Comparison of ENCODE assay signal across 10 cellular contexts in the genomic region with DNA sequence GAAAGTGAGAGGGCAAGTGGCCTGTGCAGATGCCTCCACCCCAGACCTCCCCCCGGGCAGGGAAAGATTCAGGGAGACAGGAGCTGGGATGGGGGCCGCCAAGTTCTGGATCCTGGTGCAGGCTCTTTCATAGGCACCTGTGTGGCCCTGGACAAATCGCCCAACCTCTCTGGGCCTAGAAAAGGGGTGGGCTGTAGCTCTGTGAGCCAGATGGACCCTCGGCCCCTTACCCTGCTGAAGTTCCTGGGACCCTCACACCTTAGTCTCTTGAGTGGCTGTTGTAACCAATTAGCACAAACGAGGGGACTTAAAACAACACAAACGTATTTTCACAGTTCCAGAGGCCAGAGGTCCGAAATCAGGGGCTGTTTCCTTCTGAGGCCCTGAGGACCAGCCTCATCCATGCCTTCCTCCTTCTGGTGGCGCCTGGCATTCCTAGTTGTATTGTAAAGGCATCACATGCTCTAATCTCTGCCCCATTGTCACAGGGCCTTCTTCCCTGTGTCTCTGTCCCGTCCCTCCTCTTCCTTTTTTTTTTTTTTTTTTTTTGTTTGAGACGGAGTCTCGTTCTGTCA.
A peak's percentile ranks its signal among the peaks of the same experiment; 100 is the strongest.
DNase-seq lines count a peak whose midpoint lies in the region; ATAC-seq, FAIRE-seq and TF ChIP-seq lines count a peak whose summit lies in the region.
"Had no signal": no experiment of that assay in that cellular context is flagged by ENCODE, and none has a peak within 500 bp of the region (broad histone marks: within the 10 kb centered on the region; RNA-seq: fewer than 3 reads in every experiment).

No MANE protein-coding gene starts in this region.

- H3K9me3 Mint-ChIP-seq in activated B cell treated with CpG ODN at 0.5 μM for 24 hours, result no peaks in the 10 kb centered on the region
- H3K9me3 Mint-ChIP-seq in naive B cell, result no peaks in the 10 kb centered on the region

- H3K4me3 Mint-ChIP-seq in activated B cell treated with CpG ODN at 0.5 μM for 24 hours (no peak overlapping the region), naive B cell (peak overlapping the region in 2 of 8 donors; percentile 12 to 71)

- ATAC-seq in A549, result no peak
- ATAC-seq in activated B cell treated with CpG ODN at 0.5 μM for 24 hours (ENCODE audit: low read depth), result no peak
- no peak for ATAC-seq in naive B cell (ENCODE audit: low read depth in 2 of 2)
- ATAC-seq in GM21526 (IDR thresholded peaks at IDR 0.05; ENCODE audit: low FRiP score, unreplicated experiment), result no peak
- ATAC-seq: right cardiac atrium had no signal

- 78% methylated on average over 10 of the region's 11 CpGs for WGBS in A549 (ENCODE audit: missing lambda C conversion rate)

- intact Hi-C loops in activated B cell treated with CpG ODN at 0.5 μM for 24 hours (cut with micrococcal nuclease), result no loop called here

- POLR2A ChIA-PET in A549 (lab: Yijun Ruan, JAX), result interaction anchor here (0.7 kb wide), 1 partner anchor 161 kb away, joined by 4 read pairs; no protein-coding TSS in a partner anchor
- POLR2A ChIA-PET in activated B cell treated with CpG ODN at 0.5 μM for 24 hours (lab: Charles Lee), result interaction anchor here (0.6 to 2.7 kb wide), 7 partner anchors 9 to 107 kb away, joined by 3 to 27 read pairs (median 8); no protein-coding TSS in a partner anchor

- H3K9ac ChIP-seq in BLaER1 treated with 17β-estradiol and CSF1 and Interleukin-3, amounts not matched to agents 10 nM and 100 nM, result peak overlapping the region in 8 of 11 experiments; percentile 7 to 44 (median 29); a peak in 7 of 22 replicates

- no peak overlapping the region for H3K4me3 ChIP-seq in A549
- H3K4me3 ChIP-seq in BLaER1 treated with 17β-estradiol and CSF1 and Interleukin-3, amounts not matched to agents 10 nM and 100 nM, result no peak overlapping the region

- H3K27ac Mint-ChIP-seq in activated B cell treated with CpG ODN at 0.5 μM for 24 hours (peak overlapping the region; percentile 69), naive B cell (peak overlapping the region in 5 of 6 donors; percentile 47 to 94 (median 82))

- no peak for TF ChIP-seq EP300 in A549 (IDR thresholded peaks at IDR 0.05)

- no peak for FAIRE-seq in A549 (lab: Jason Lieb, UNC)

- CTCF ChIA-PET in A549 (lab: Yijun Ruan, JAX) (interaction anchor here (1.0 to 10.9 kb wide), 5 partner anchors 12 to 170 kb away, joined by 3 to 229 read pairs (median 64); no protein-coding TSS in a partner anchor), activated B cell treated with CpG ODN at 0.5 μM for 24 hours (lab: Charles Lee) (interaction anchor here (2.2 to 5.0 kb wide), 5 partner anchors 21 to 162 kb away, joined by 11 to 142 read pairs (median 14); no protein-coding TSS in a partner anchor)

- H4K20me1 ChIP-seq in BLaER1 treated with 17β-estradiol and CSF1 and Interleukin-3, amounts not matched to agents 10 nM and 100 nM, result peaks cover 60 to 93% (median 73%) of the 10 kb centered on the region in 11 experiments

- DNase-seq in A549 (ENCODE audit: low read depth in 1 of 2, low spot score in 1 of 2) (no peak), activated B cell treated with CpG ODN at 0.5 μM for 24 hours (no peak), naive B cell (no peak), mucosa of gallbladder (ENCODE audit: low spot score) (no peak), SKM-1 treated with dmso at 0.1 percent for 144 hours (lab: John Stamatoyannopoulos, UW; ENCODE audit: unreplicated experiment) (no peak)
- DNase-seq: dermis blood vessel endothelial cell, NCI-H1694 treated with DMSO at 0.1 percent for 48 hours had no signal

- H3K36me3 Mint-ChIP-seq in activated B cell treated with CpG ODN at 0.5 μM for 24 hours (ENCODE audit: low read depth) (peaks cover 66% of the 10 kb centered on the region), naive B cell (no peaks in the 10 kb centered on the region)

- H3K27ac ChIP-seq in A549, result no peak overlapping the region
- H3K27ac ChIP-seq in BLaER1 treated with 17β-estradiol and CSF1 and Interleukin-3, amounts not matched to agents 10 nM and 100 nM, result peak overlapping the region in 5 of 11 experiments; percentile 10 to 44 (median 15); a peak in 8 of 22 replicates

- H3K27me3 Mint-ChIP-seq in activated B cell treated with CpG ODN at 0.5 μM for 24 hours (no peaks in the 10 kb centered on the region), naive B cell (no peaks in the 10 kb centered on the region)

- peaks cover 78 to 98% (median 95%) of the 10 kb centered on the region in 11 experiments for H3K36me3 ChIP-seq in BLaER1 treated with 17β-estradiol and CSF1 and Interleukin-3, amounts not matched to agents 10 nM and 100 nM

- H3K27me3 ChIP-seq in BLaER1 treated with 17β-estradiol and CSF1 and Interleukin-3, amounts not matched to agents 10 nM and 100 nM, result no peaks in the 10 kb centered on the region

- TF ChIP-seq CTCF in A549 (IDR thresholded peaks at IDR 0.05), result no peak
- no peak for TF ChIP-seq CTCF in activated B cell treated with CpG ODN at 0.5 μM for 24 hours (IDR thresholded peaks at IDR 0.05)

- peaks cover 2% of the 10 kb centered on the region; the same call in 2 of the 3 replicates for H3K4me1 ChIP-seq in A549
- H3K4me1 ChIP-seq in BLaER1 treated with 17β-estradiol and CSF1 and Interleukin-3, amounts not matched to agents 10 nM and 100 nM, result peaks cover 44 to 75% (median 70%) of the 10 kb centered on the region in 10 experiments

- no peak overlapping the region for H3K4me2 ChIP-seq in A549
- H3K4me2 ChIP-seq in BLaER1 treated with 17β-estradiol and CSF1 and Interleukin-3, amounts not matched to agents 10 nM and 100 nM, result peak overlapping the region; percentile 48 to 81 (median 72)

- TF ChIP-seq RAD21 in A549 (conservative IDR thresholded peaks at IDR 0.05 in 1 of 2, IDR thresholded peaks at IDR 0.05 in 1 of 2), result no peak

- TF ChIP-seq POLR2A in A549 (IDR thresholded peaks at IDR 0.05; ENCODE audit: low read length), result no peak

- H3K4me1 Mint-ChIP-seq in activated B cell treated with CpG ODN at 0.5 μM for 24 hours (peaks cover 28% of the 10 kb centered on the region), naive B cell (peaks cover 15 to 35% (median 35%) of the 10 kb centered on the region in 3 donors)

- no peaks in the 10 kb centered on the region for H3K9me3 ChIP-seq in A549
- H3K9me3 ChIP-seq in BLaER1 treated with 17β-estradiol and CSF1 and Interleukin-3, amounts not matched to agents 10 nM and 100 nM (replicated peaks in 1 of 11), result no peaks in the 10 kb centered on the region

TF ChIP-seq in A549, 52 proteins besides CTCF, POLR2A, EP300 and RAD21:
- TF ChIP-seq ZFP36 (IDR thresholded peaks at IDR 0.05; ENCODE audit: borderline replicate concordance, partially characterized antibody), result peak; percentile 37
- no peak for TF ChIP-seq CBX8 (IDR thresholded peaks at IDR 0.05)
TF ChIP-seq in A549: peak in this region for 1.
